24 cellular contexts compared by ENCODE assay signal in the genomic region with DNA sequence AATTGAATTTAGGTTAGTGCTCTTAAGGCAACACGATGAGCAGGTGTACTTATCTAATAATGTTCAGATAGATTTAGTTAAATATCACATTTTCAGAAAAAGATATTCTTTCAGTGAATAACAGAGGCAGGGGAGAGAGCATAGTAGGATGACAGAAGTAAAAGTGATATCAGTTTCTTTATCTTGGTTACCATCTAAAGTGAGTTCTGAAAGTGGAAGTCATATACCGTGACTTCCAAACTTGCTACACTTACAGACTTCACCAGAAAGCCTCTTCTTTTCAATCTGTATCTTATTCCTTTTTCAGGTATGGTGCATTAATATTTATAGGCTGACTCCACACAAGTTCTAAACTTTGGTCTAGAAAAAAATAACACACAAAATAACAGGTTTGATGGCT.
"Had no signal": no experiment of that assay in that cellular context is flagged by ENCODE, and none has a peak within 500 bp of the region (broad histone marks: within the 10 kb centered on the region; RNA-seq: fewer than 3 reads in every experiment).

No MANE protein-coding gene starts in this region.

- H3K9me3 ChIP-seq: esophagus squamous epithelium, mucosa of descending colon, tibial artery had no signal

- H2AFZ ChIP-seq: neural progenitor cell, parathyroid adenoma had no signal

- H3K79me2 ChIP-seq: parathyroid adenoma had no signal

- H3K36me3 ChIP-seq: esophagus squamous epithelium, heart right ventricle, left lung, neural progenitor cell, right atrium auricular region, stomach, tibial artery had no signal

- H3K4me1 ChIP-seq: esophagus squamous epithelium, heart right ventricle, left lung, neural progenitor cell, parathyroid adenoma, right atrium auricular region, stomach, tibial artery had no signal

- H3K4me2 ChIP-seq: neural progenitor cell had no signal

- DNase-seq: effector memory CD8-positive, alpha-beta T cell; erythroblast; esophagus squamous epithelium; foreskin melanocyte; glutamatergic neuron; heart right ventricle; hippocampal formation; left cardiac atrium; left lung; mesenchymal stem cell; mucosa of descending colon; naive B cell; stimulated activated CD4-positive, alpha-beta T cell treated with anti-CD3 and anti-CD28 coated beads, Interleukin-2, amount 100 ng/mL, for 24 hours; stimulated activated CD4-positive, alpha-beta T cell treated with anti-CD3 and anti-CD28 coated beads, Interleukin-4, amount 100 ng/mL, for 24 hours; stimulated activated naive CD4-positive, alpha-beta T cell treated with Interleukin-2 at 50 U/mL for 16 hours; stomach; tibial artery had no signal

- H3K9ac ChIP-seq: neural progenitor cell, parathyroid adenoma had no signal

- H3K4me3 ChIP-seq: esophagus squamous epithelium, heart right ventricle, left lung, mucosa of descending colon, neural progenitor cell, right atrium auricular region, stomach, tibial artery had no signal

- H3K27me3 ChIP-seq: esophagus squamous epithelium, left lung, neural progenitor cell, right atrium auricular region, stomach, tibial artery had no signal

- FAIRE-seq: endometrium, islet of Langerhans had no signal

- H3K27ac ChIP-seq: esophagus squamous epithelium, heart right ventricle, left lung, neural progenitor cell, parathyroid adenoma, right atrium auricular region, stomach, tibial artery had no signal

- ATAC-seq: effector memory CD8-positive, alpha-beta T cell; heart right ventricle; left cardiac atrium; left lung; mucosa of descending colon; sciatic nerve; stimulated activated effector memory CD8-positive, alpha-beta T cell treated with anti-CD3 and anti-CD28 coated beads, Interleukin-12 subunit alpha, Interleukin-12 subunit beta, amount 100 ng/mL, for 72 hours had no signal
